Comparison of ENCODE assay signal across 15 cellular contexts in genomic region chr22:31968022-31968421, GRCh38.
"Had no signal": no experiment of that assay in that cellular context is flagged by ENCODE, and none has a peak within 500 bp of the region (broad histone marks: within the 10 kb centered on the region; RNA-seq: fewer than 3 reads in every experiment).

No MANE protein-coding gene starts in this region.

- H3K4me3 ChIP-seq: coronary artery, heart right ventricle, ovary, smooth muscle cell had no signal

- H3K36me3 ChIP-seq: heart right ventricle, ovary had no signal

- H3K9me3 ChIP-seq: heart right ventricle, ovary had no signal

- ATAC-seq: esophagus mucosa; heart right ventricle; left lobe of liver; naive thymus-derived CD4-positive, alpha-beta T cell; right cardiac atrium had no signal

- H3K27me3 ChIP-seq: heart right ventricle, ovary had no signal

- DNase-seq: effector memory CD4-positive, alpha-beta T cell; heart right ventricle; hypothalamus; mammary epithelial cell; naive thymus-derived CD4-positive, alpha-beta T cell; nephron progenitor cell; ovary; right cardiac atrium; stimulated activated CD4-positive, alpha-beta T cell treated with anti-CD3 and anti-CD28 coated beads, Interleukin-2, amount 100 ng/mL, for 48 hours; stimulated activated naive CD4-positive, alpha-beta T cell treated with Interleukin-2 at 50 U/mL for 16 hours; trophoblast cell had no signal
